In the genomic region with DNA sequence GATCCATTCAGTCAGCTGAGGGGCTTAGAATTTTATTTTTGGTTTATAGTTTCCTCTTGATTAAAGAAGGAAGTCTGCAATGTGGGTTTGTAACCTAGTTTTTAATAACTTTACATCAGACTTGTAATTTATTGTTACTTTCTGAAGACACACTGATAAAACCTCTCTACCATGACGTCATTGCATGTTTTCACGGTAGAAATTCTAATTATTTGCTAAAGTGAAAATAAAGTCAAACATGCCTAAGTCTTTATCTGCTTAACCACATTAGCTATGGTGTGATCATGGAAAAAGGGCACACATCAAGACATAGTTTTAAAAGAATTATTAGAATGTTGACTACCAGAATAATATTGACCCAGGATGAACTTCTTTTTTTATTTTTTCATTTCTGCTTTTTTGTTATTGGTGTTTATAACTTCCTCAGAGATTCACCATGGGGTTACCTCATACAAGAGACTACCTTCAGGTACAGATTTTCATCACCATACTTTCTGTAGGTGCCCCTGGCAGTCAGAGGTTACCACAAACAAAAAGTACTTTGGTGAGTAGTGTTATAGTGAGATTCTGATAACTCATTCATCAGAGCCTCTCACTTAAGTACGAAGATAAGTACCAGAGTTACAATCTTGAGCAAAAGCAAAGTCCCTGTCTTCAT, we compare ENCODE assay signal across 12 cellular contexts. TPM values are rescaled to one million over a fixed set of nuclear protein-coding genes. Genes with fewer than 3 reads are reported as not detected.
A peak's percentile ranks its signal among the peaks of the same experiment; 100 is the strongest.
DNase-seq lines count a peak whose midpoint lies in the region; ATAC-seq and TF ChIP-seq lines count a peak whose summit lies in the region.
"Had no signal": no experiment of that assay in that cellular context is flagged by ENCODE, and none has a peak within 500 bp of the region (broad histone marks: within the 10 kb centered on the region; RNA-seq: fewer than 3 reads in every experiment).

No MANE protein-coding gene starts in this region.

- no peak overlapping the region for H3K4me3 Mint-ChIP-seq in naive thymus-derived CD4-positive, alpha-beta T cell

- no peak overlapping the region for H3K27ac ChIP-seq in naive thymus-derived CD4-positive, alpha-beta T cell (ENCODE audit: low read depth, low read length)
- H3K27ac ChIP-seq in spleen, result no peak overlapping the region
- H3K27ac ChIP-seq: coronary artery had no signal

- H3K4me1 ChIP-seq in naive thymus-derived CD4-positive, alpha-beta T cell (ENCODE audit: control insufficient read depth in 2 of 2, insufficient read depth in 2 of 2, low read length in 2 of 2), result no peaks in the 10 kb centered on the region
- H3K4me1 ChIP-seq in spleen, result peaks cover 0 to 10% (median 0%) of the 10 kb centered on the region in 6 donors

- no peak for DNase-seq in naive thymus-derived CD4-positive, alpha-beta T cell
- DNase-seq in DMS114 treated with DMSO at 0.1 percent for 48 hours (lab: John Stamatoyannopoulos, UW; ENCODE audit: unreplicated experiment), result no peak
- DNase-seq in spleen, result no peak
- DNase-seq in effector CD8-positive, alpha-beta T cell (lab: John Stamatoyannopoulos, UW), result no peak
- DNase-seq: activated CD8-positive, alpha-beta memory T cell treated with anti-CD3 and anti-CD28 coated beads, Interleukin-2, amount 50 U/mL, for 4 hours; DMS153; MG63; stimulated activated naive CD4-positive, alpha-beta T cell had no signal

- H3K9me3 ChIP-seq in naive thymus-derived CD4-positive, alpha-beta T cell (ENCODE audit: control insufficient read depth in 2 of 3, low read length in 3 of 3), result no peaks in the 10 kb centered on the region
- H3K9me3 ChIP-seq in spleen, result peaks cover 0 to 19% (median 8%) of the 10 kb centered on the region in 8 donors

- H3K27ac Mint-ChIP-seq in naive thymus-derived CD4-positive, alpha-beta T cell, result no peak overlapping the region

- intact Hi-C loops in naive thymus-derived CD4-positive, alpha-beta T cell (cut with micrococcal nuclease), result no loop called here
- intact Hi-C loops in spleen (cut with DNase I; ENCODE audit: low total_unique reads), result no loop called here

- CTCF ChIA-PET in naive thymus-derived CD4-positive, alpha-beta T cell (lab: Charles Lee), result no interaction called here

- 46 to 61% (median 49%) methylated on average over 3 of the region's 3 CpGs for WGBS in spleen, 5 donors

- no peak overlapping the region for H3K4me3 ChIP-seq in naive thymus-derived CD4-positive, alpha-beta T cell (ENCODE audit: low read length)
- H3K4me3 ChIP-seq in spleen, result no peak overlapping the region
- H3K4me3 ChIP-seq: coronary artery, MG63 had no signal

- POLR2A ChIA-PET in naive thymus-derived CD4-positive, alpha-beta T cell (lab: Charles Lee), result no interaction called here

- H3K27me3 Mint-ChIP-seq in naive thymus-derived CD4-positive, alpha-beta T cell, result peaks cover 0 to 17% (median 15%) of the 10 kb centered on the region in 5 donors

- no peak for TF ChIP-seq POLR2A in spleen (IDR thresholded peaks at IDR 0.05)

- no peaks in the 10 kb centered on the region for H3K4me1 Mint-ChIP-seq in naive thymus-derived CD4-positive, alpha-beta T cell

- H3K27me3 ChIP-seq in naive thymus-derived CD4-positive, alpha-beta T cell (ENCODE audit: control insufficient read depth in 2 of 2, insufficient read depth in 2 of 2, low read length in 2 of 2), result no peaks in the 10 kb centered on the region
- H3K27me3 ChIP-seq in spleen (replicated peaks in 1 of 7), result no peaks in the 10 kb centered on the region
- H3K27me3 ChIP-seq: MG63 had no signal

- H3K36me3 ChIP-seq in naive thymus-derived CD4-positive, alpha-beta T cell (ENCODE audit: control insufficient read depth in 2 of 3, insufficient read depth in 3 of 3, low read length in 3 of 3), result no peaks in the 10 kb centered on the region
- no peaks in the 10 kb centered on the region for H3K36me3 ChIP-seq in spleen
- H3K36me3 ChIP-seq: MG63 had no signal

- TF ChIP-seq CTCF in spleen (IDR thresholded peaks at IDR 0.05 in 8 of 11, conservative IDR thresholded peaks at IDR 0.05 in 3 of 11), result no peak

- peaks cover 0 to 7% (median 4%) of the 10 kb centered on the region in 11 donors for H3K9me3 Mint-ChIP-seq in naive thymus-derived CD4-positive, alpha-beta T cell

- ATAC-seq in GM18858 (IDR thresholded peaks at IDR 0.05; ENCODE audit: unreplicated experiment) (peak; percentile 60), GM21786 (IDR thresholded peaks at IDR 0.05; ENCODE audit: unreplicated experiment) (peak; percentile 52), HG03460 (IDR thresholded peaks at IDR 0.05; ENCODE audit: unreplicated experiment) (peak; percentile 51)
- peak; percentile 40 for ATAC-seq in naive thymus-derived CD4-positive, alpha-beta T cell

- H3K36me3 Mint-ChIP-seq in naive thymus-derived CD4-positive, alpha-beta T cell, result peaks cover 0 to 9% (median 0%) of the 10 kb centered on the region in 5 donors

RNA-seq across cellular contexts. Expression of a gene that starts 7.0 kb away (rescaled TPM):
- total RNA-seq in naive thymus-derived CD4-positive, alpha-beta T cell, result 1 to 10 TPM in 2 of 5 experiments, under 1 TPM in 3; 0.49 to 5.9 (median 0.98) TPM
- under 1 TPM; 0.24 to 0.95 TPM for polyA plus RNA-seq in naive thymus-derived CD4-positive, alpha-beta T cell
- total RNA-seq in spleen, result 1 to 10 TPM; 1.6 to 6.2 (median 1.9) TPM
- 1 to 10 TPM in 1 of 3 donors, under 1 TPM in 2; 0.37 to 1.2 (median 0.96) TPM for polyA plus RNA-seq in spleen

RNA-seq across cellular contexts. Expression of a gene that starts 49.3 kb away (rescaled TPM):
- 10 to 100 TPM; 14.5 to 49.0 (median 19.3) TPM for total RNA-seq in naive thymus-derived CD4-positive, alpha-beta T cell
- 10 to 100 TPM; 21.0 to 25.6 TPM for polyA plus RNA-seq in naive thymus-derived CD4-positive, alpha-beta T cell
- 10 to 100 TPM in 4 of 7 donors, 1 to 10 TPM in 3; 7.1 to 14.6 (median 12.1) TPM for total RNA-seq in spleen
- polyA plus RNA-seq in spleen, result 1 to 10 TPM; 2.4 to 3.2 (median 2.6) TPM
